ENCODE assay signal across 26 cellular contexts in genomic region chr9:81077572-81077971, GRCh38.
A peak's percentile ranks its signal among the peaks of the same experiment; 100 is the strongest.
DNase-seq lines count a peak whose midpoint lies in the region; ATAC-seq and TF ChIP-seq lines count a peak whose summit lies in the region.
"Had no signal": no experiment of that assay in that cellular context is flagged by ENCODE, and none has a peak within 500 bp of the region (broad histone marks: within the 10 kb centered on the region; RNA-seq: fewer than 3 reads in every experiment).

No MANE protein-coding gene starts in this region.

- no peaks in the 10 kb centered on the region for H3K9me3 ChIP-seq in heart left ventricle
- H3K9me3 ChIP-seq: A549, gastrocnemius medialis, transverse colon had no signal

- no peaks in the 10 kb centered on the region for H3K27me3 Mint-ChIP-seq in activated CD8-positive, alpha-beta T cell treated with anti-CD3 and anti-CD28 coated beads, Interleukin-2, amount 10 ng/mL, durations not matched to agents 7 days and 5 days (ENCODE audit: low read depth)
- H3K27me3 Mint-ChIP-seq: CD4-positive, alpha-beta T cell; memory B cell had no signal

- H3K27me3 ChIP-seq in heart left ventricle, result no peaks in the 10 kb centered on the region
- H3K27me3 ChIP-seq: gastrocnemius medialis, neural progenitor cell, transverse colon had no signal

- intact Hi-C loops in heart left ventricle (cut with DNase I), result no loop called here

- H3K4me3 ChIP-seq in heart left ventricle, result no peak overlapping the region
- H3K4me3 ChIP-seq: A549, dorsolateral prefrontal cortex, gastrocnemius medialis, neural progenitor cell, transverse colon had no signal

- no peak for TF ChIP-seq POLR2A in heart left ventricle (IDR thresholded peaks at IDR 0.05)

- H3K4me3 Mint-ChIP-seq in activated CD8-positive, alpha-beta T cell treated with anti-CD3 and anti-CD28 coated beads, Interleukin-2, amount 10 ng/mL, durations not matched to agents 7 days and 5 days, result no peak overlapping the region
- H3K4me3 Mint-ChIP-seq: brain; CD4-positive, alpha-beta T cell; memory B cell; neural progenitor cell had no signal

- CTCF ChIA-PET in activated CD8-positive, alpha-beta T cell treated with anti-CD3 and anti-CD28 coated beads, Interleukin-2, amount 10 ng/mL, durations not matched to agents 7 days and 5 days (lab: Charles Lee), result no interaction called here

- POLR2A ChIA-PET in activated CD8-positive, alpha-beta T cell treated with anti-CD3 and anti-CD28 coated beads, Interleukin-2, amount 10 ng/mL, durations not matched to agents 7 days and 5 days (lab: Charles Lee), result no interaction called here

- H3K4me1 ChIP-seq in heart left ventricle, result no peaks in the 10 kb centered on the region
- H3K4me1 ChIP-seq: A549, gastrocnemius medialis, neural progenitor cell, parathyroid adenoma, transverse colon had no signal

- H3K9me3 Mint-ChIP-seq in activated CD8-positive, alpha-beta T cell treated with anti-CD3 and anti-CD28 coated beads, Interleukin-2, amount 10 ng/mL, durations not matched to agents 7 days and 5 days (ENCODE audit: insufficient read depth), result no peaks in the 10 kb centered on the region
- H3K9me3 Mint-ChIP-seq: memory B cell, neural progenitor cell had no signal

- H3K36me3 Mint-ChIP-seq in activated CD8-positive, alpha-beta T cell treated with anti-CD3 and anti-CD28 coated beads, Interleukin-2, amount 10 ng/mL, durations not matched to agents 7 days and 5 days (ENCODE audit: low read depth), result no peaks in the 10 kb centered on the region
- H3K36me3 Mint-ChIP-seq: brain, memory B cell, neural progenitor cell had no signal

- H3K27ac ChIP-seq in heart left ventricle, result no peak overlapping the region
- H3K27ac ChIP-seq: A549, dorsolateral prefrontal cortex, gastrocnemius medialis, neural progenitor cell, parathyroid adenoma, transverse colon had no signal

- TF ChIP-seq CTCF in heart left ventricle (IDR thresholded peaks at IDR 0.05), result no peak

- no peaks in the 10 kb centered on the region for H3K4me1 Mint-ChIP-seq in activated CD8-positive, alpha-beta T cell treated with anti-CD3 and anti-CD28 coated beads, Interleukin-2, amount 10 ng/mL, durations not matched to agents 7 days and 5 days (ENCODE audit: low read depth)
- H3K4me1 Mint-ChIP-seq: memory B cell had no signal

- no peaks in the 10 kb centered on the region for H3K36me3 ChIP-seq in heart left ventricle
- H3K36me3 ChIP-seq: gastrocnemius medialis, neural progenitor cell, transverse colon had no signal

- DNase-seq in heart left ventricle (no peak), T1000 (lab: John Stamatoyannopoulos, UW) (no peak)
- no peak for DNase-seq in activated CD8-positive, alpha-beta T cell treated with anti-CD3 and anti-CD28 coated beads, Interleukin-2, amount 10 ng/mL, durations not matched to agents 7 days and 5 days
- DNase-seq: activated CD4-positive, alpha-beta T cell treated with anti-CD3 and anti-CD28 coated beads, Interleukin-2, amount 50 U/mL, for 1 hour; activated naive CD4-positive, alpha-beta T cell treated with Interleukin-2 at 50 U/mL for 16 hours; AML-193; CD4-positive, alpha-beta T cell; dorsolateral prefrontal cortex; gastrocnemius medialis; hippocampal formation; NCI-H1092; NCI-H1694 treated with DMSO at 0.1 percent for 48 hours; NCI-H526; stimulated activated CD4-positive, alpha-beta T cell treated with anti-CD3 and anti-CD28 coated beads, Interleukin-2, amount 100 ng/mL, for 24 hours; transverse colon had no signal

- ATAC-seq in GM18520 (IDR thresholded peaks at IDR 0.05; ENCODE audit: unreplicated experiment) (peak; percentile 67), GM19467 (IDR thresholded peaks at IDR 0.05; ENCODE audit: unreplicated experiment) (peak; percentile 65), HG02623 (IDR thresholded peaks at IDR 0.05; ENCODE audit: unreplicated experiment) (peak; percentile 77), HG03520 (IDR thresholded peaks at IDR 0.05; ENCODE audit: unreplicated experiment) (peak; percentile 60), heart left ventricle (no peak), HG02763 (IDR thresholded peaks at IDR 0.05; ENCODE audit: unreplicated experiment) (no peak)
- ATAC-seq in activated CD8-positive, alpha-beta T cell treated with anti-CD3 and anti-CD28 coated beads, Interleukin-2, amount 10 ng/mL, durations not matched to agents 7 days and 5 days, result no peak
- ATAC-seq: A549, gastrocnemius medialis, Panc1 had no signal

- H3K27ac Mint-ChIP-seq in activated CD8-positive, alpha-beta T cell treated with anti-CD3 and anti-CD28 coated beads, Interleukin-2, amount 10 ng/mL, durations not matched to agents 7 days and 5 days, result no peak overlapping the region
- H3K27ac Mint-ChIP-seq: brain; CD4-positive, alpha-beta T cell; memory B cell; neural progenitor cell had no signal

Comparison
In these comparisons a context has a peak if more than half of its experiments do, and no peak if none do; other contexts are left out.
1. ATAC-seq: peak in GM18520 (single experiment), GM19467 (single experiment), HG02623 (single experiment) and HG03520 (single experiment); none in heart left ventricle (0 of 4), activated CD8-positive, alpha-beta T cell treated with anti-CD3 and anti-CD28 coated beads, Interleukin-2, amount 10 ng/mL, durations not matched to agents 7 days and 5 days (single experiment) and HG02763 (single experiment).